Comparison of ENCODE assay signal across 1 cellular context in genomic region chr7:106112118-106112971, GRCh38.
TF ChIP-seq lines count a peak whose summit lies in the region.

SYPL1 (minus strand) TSS chr7:106112312; CDS start chr7:106112208, 104 bp downstream.

TF ChIP-seq in HepG2, 621 proteins besides CTCF, POLR2A, EP300 and RAD21 (continued from another document and continues in another):
- TF ChIP-seq, protein P1, sequence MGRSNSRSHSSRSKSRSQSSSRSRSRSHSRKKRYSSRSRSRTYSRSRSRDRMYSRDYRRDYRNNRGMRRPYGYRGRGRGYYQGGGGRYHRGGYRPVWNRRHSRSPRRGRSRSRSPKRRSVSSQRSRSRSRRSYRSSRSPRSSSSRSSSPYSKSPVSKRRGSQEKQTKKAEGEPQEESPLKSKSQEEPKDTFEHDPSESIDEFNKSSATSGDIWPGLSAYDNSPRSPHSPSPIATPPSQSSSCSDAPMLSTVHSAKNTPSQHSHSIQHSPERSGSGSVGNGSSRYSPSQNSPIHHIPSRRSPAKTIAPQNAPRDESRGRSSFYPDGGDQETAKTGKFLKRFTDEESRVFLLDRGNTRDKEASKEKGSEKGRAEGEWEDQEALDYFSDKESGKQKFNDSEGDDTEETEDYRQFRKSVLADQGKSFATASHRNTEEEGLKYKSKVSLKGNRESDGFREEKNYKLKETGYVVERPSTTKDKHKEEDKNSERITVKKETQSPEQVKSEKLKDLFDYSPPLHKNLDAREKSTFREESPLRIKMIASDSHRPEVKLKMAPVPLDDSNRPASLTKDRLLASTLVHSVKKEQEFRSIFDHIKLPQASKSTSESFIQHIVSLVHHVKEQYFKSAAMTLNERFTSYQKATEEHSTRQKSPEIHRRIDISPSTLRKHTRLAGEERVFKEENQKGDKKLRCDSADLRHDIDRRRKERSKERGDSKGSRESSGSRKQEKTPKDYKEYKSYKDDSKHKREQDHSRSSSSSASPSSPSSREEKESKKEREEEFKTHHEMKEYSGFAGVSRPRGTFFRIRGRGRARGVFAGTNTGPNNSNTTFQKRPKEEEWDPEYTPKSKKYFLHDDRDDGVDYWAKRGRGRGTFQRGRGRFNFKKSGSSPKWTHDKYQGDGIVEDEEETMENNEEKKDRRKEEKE (IDR thresholded peaks at IDR 0.05) = no peak
- TF ChIP-seq MZF1 (CRISPR knock-in tag; IDR thresholded peaks at IDR 0.05; ENCODE audit: borderline replicate concordance) = no peak
- TF ChIP-seq ZNF614 (CRISPR knock-in tag; IDR thresholded peaks at IDR 0.05; ENCODE audit: borderline replicate concordance) = no peak
- no peak for TF ChIP-seq ZNF234 (CRISPR knock-in tag; conservative IDR thresholded peaks at IDR 0.05)
- TF ChIP-seq, protein P2, sequence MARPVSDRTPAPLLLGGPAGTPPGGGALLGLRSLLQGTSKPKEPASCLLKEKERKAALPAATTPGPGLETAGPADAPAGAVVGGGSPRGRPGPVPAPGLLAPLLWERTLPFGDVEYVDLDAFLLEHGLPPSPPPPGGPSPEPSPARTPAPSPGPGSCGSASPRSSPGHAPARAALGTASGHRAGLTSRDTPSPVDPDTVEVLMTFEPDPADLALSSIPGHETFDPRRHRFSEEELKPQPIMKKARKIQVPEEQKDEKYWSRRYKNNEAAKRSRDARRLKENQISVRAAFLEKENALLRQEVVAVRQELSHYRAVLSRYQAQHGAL (CRISPR knock-in tag; IDR thresholded peaks at IDR 0.05; ENCODE audit: not compliant biosample characterization) = no peak
- no peak for TF ChIP-seq ZNF512 (CRISPR knock-in tag; IDR thresholded peaks at IDR 0.05)
- TF ChIP-seq ZSCAN22 (CRISPR knock-in tag; IDR thresholded peaks at IDR 0.05) = 0 out of 2 replicates have a peak, but pooled peaks have one; percentile 16
- TF ChIP-seq, protein P3, sequence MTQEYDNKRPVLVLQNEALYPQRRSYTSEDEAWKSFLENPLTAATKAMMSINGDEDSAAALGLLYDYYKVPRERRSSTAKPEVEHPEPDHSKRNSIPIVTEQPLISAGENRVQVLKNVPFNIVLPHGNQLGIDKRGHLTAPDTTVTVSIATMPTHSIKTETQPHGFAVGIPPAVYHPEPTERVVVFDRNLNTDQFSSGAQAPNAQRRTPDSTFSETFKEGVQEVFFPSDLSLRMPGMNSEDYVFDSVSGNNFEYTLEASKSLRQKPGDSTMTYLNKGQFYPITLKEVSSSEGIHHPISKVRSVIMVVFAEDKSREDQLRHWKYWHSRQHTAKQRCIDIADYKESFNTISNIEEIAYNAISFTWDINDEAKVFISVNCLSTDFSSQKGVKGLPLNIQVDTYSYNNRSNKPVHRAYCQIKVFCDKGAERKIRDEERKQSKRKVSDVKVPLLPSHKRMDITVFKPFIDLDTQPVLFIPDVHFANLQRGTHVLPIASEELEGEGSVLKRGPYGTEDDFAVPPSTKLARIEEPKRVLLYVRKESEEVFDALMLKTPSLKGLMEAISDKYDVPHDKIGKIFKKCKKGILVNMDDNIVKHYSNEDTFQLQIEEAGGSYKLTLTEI (CRISPR knock-in tag; conservative IDR thresholded peaks at IDR 0.05) = no peak
- TF ChIP-seq, protein P4, sequence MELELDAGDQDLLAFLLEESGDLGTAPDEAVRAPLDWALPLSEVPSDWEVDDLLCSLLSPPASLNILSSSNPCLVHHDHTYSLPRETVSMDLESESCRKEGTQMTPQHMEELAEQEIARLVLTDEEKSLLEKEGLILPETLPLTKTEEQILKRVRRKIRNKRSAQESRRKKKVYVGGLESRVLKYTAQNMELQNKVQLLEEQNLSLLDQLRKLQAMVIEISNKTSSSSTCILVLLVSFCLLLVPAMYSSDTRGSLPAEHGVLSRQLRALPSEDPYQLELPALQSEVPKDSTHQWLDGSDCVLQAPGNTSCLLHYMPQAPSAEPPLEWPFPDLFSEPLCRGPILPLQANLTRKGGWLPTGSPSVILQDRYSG (CRISPR knock-in tag; IDR thresholded peaks at IDR 0.05) = no peak
- TF ChIP-seq PHF8 (CRISPR knock-in tag; IDR thresholded peaks at IDR 0.05) = peak; percentile 92
- TF ChIP-seq, protein P5, sequence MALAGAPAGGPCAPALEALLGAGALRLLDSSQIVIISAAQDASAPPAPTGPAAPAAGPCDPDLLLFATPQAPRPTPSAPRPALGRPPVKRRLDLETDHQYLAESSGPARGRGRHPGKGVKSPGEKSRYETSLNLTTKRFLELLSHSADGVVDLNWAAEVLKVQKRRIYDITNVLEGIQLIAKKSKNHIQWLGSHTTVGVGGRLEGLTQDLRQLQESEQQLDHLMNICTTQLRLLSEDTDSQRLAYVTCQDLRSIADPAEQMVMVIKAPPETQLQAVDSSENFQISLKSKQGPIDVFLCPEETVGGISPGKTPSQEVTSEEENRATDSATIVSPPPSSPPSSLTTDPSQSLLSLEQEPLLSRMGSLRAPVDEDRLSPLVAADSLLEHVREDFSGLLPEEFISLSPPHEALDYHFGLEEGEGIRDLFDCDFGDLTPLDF (CRISPR knock-in tag; IDR thresholded peaks at IDR 0.05) = no peak; the same call in 1 of the 2 replicates
- TF ChIP-seq ZNF784 (CRISPR knock-in tag; IDR thresholded peaks at IDR 0.05; ENCODE audit: borderline replicate concordance) = no peak
- TF ChIP-seq ZNF639 (CRISPR knock-in tag; conservative IDR thresholded peaks at IDR 0.05) = no peak
- TF ChIP-seq MIER2 (CRISPR knock-in tag; IDR thresholded peaks at IDR 0.05) = no peak
- no peak for TF ChIP-seq ZNF256 (CRISPR knock-in tag; conservative IDR thresholded peaks at IDR 0.05)
- TF ChIP-seq PHB2 (IDR thresholded peaks at IDR 0.05; ENCODE audit: partially characterized antibody) = no peak
- TF ChIP-seq ATF2 (CRISPR knock-in tag; IDR thresholded peaks at IDR 0.05) = peak; percentile 23; the same call in 1 of the 2 replicates
- TF ChIP-seq ZNF441 (CRISPR knock-in tag; IDR thresholded peaks at IDR 0.05; ENCODE audit: borderline replicate concordance) = no peak; the same call in none of the 2 replicates
- no peak for TF ChIP-seq NR1H2 (CRISPR knock-in tag; IDR thresholded peaks at IDR 0.05; ENCODE audit: borderline replicate concordance, low read depth)
- no peak for TF ChIP-seq PRMT3 (CRISPR knock-in tag; IDR thresholded peaks at IDR 0.05; ENCODE audit: borderline replicate concordance, low read depth)
- TF ChIP-seq ZNF101 (CRISPR knock-in tag; IDR thresholded peaks at IDR 0.05; ENCODE audit: borderline replicate concordance, low read depth) = no peak
- no peak for TF ChIP-seq ZEB1 (IDR thresholded peaks at IDR 0.05; ENCODE audit: insufficient replicate concordance, low read depth)
- 0 out of 2 replicates have a peak, but pooled peaks have one; percentile 20 for TF ChIP-seq ETV6 (CRISPR knock-in tag; conservative IDR thresholded peaks at IDR 0.05)
- no peak for TF ChIP-seq FOXM1 (CRISPR knock-in tag; IDR thresholded peaks at IDR 0.05)
- TF ChIP-seq CREM (IDR thresholded peaks at IDR 0.05) = no peak
- no peak for TF ChIP-seq CREM (CRISPR knock-in tag; IDR thresholded peaks at IDR 0.05)
- no peak for TF ChIP-seq ZNF781 (CRISPR knock-in tag; IDR thresholded peaks at IDR 0.05; ENCODE audit: borderline replicate concordance, not compliant biosample characterization)
- no peak for TF ChIP-seq SIN3B (IDR thresholded peaks at IDR 0.05; ENCODE audit: low read length)
- no peak for TF ChIP-seq HMGA1 (CRISPR knock-in tag; conservative IDR thresholded peaks at IDR 0.05)
- peak; percentile 22; the same call in 1 of the 2 replicates for TF ChIP-seq KLF6 (CRISPR knock-in tag; IDR thresholded peaks at IDR 0.05)
- TF ChIP-seq, protein P6, sequence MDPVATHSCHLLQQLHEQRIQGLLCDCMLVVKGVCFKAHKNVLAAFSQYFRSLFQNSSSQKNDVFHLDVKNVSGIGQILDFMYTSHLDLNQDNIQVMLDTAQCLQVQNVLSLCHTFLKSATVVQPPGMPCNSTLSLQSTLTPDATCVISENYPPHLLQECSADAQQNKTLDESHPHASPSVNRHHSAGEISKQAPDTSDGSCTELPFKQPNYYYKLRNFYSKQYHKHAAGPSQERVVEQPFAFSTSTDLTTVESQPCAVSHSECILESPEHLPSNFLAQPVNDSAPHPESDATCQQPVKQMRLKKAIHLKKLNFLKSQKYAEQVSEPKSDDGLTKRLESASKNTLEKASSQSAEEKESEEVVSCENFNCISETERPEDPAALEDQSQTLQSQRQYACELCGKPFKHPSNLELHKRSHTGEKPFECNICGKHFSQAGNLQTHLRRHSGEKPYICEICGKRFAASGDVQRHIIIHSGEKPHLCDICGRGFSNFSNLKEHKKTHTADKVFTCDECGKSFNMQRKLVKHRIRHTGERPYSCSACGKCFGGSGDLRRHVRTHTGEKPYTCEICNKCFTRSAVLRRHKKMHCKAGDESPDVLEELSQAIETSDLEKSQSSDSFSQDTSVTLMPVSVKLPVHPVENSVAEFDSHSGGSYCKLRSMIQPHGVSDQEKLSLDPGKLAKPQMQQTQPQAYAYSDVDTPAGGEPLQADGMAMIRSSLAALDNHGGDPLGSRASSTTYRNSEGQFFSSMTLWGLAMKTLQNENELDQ (CRISPR knock-in tag; IDR thresholded peaks at IDR 0.05; ENCODE audit: borderline replicate concordance) = no peak
- TF ChIP-seq STAT5B (CRISPR knock-in tag; IDR thresholded peaks at IDR 0.05) = no peak
- 0 out of 2 replicates have a peak, but pooled peaks have one; percentile 17 for TF ChIP-seq RFXANK (CRISPR knock-in tag; IDR thresholded peaks at IDR 0.05)
- no peak for TF ChIP-seq ZBTB8A (CRISPR knock-in tag; IDR thresholded peaks at IDR 0.05; ENCODE audit: borderline replicate concordance, low read depth)
- TF ChIP-seq CEBPG (CRISPR knock-in tag; IDR thresholded peaks at IDR 0.05) = no peak
- no peak for TF ChIP-seq ZNF512B (CRISPR knock-in tag; IDR thresholded peaks at IDR 0.05; ENCODE audit: borderline replicate concordance)
- no peak for TF ChIP-seq CHCHD3 (CRISPR knock-in tag; IDR thresholded peaks at IDR 0.05)
- TF ChIP-seq, protein P7, sequence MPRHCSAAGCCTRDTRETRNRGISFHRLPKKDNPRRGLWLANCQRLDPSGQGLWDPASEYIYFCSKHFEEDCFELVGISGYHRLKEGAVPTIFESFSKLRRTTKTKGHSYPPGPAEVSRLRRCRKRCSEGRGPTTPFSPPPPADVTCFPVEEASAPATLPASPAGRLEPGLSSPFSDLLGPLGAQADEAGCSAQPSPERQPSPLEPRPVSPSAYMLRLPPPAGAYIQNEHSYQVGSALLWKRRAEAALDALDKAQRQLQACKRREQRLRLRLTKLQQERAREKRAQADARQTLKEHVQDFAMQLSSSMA (CRISPR knock-in tag; IDR thresholded peaks at IDR 0.05) = no peak
- no peak for TF ChIP-seq ZNF232 (CRISPR knock-in tag; IDR thresholded peaks at IDR 0.05; ENCODE audit: borderline replicate concordance)
- TF ChIP-seq, protein P8, sequence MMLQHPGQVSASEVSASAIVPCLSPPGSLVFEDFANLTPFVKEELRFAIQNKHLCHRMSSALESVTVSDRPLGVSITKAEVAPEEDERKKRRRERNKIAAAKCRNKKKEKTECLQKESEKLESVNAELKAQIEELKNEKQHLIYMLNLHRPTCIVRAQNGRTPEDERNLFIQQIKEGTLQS (CRISPR knock-in tag; IDR thresholded peaks at IDR 0.05) = no peak
- no peak for TF ChIP-seq SNAPC2 (CRISPR knock-in tag; IDR thresholded peaks at IDR 0.05)
